27 cellular contexts compared by ENCODE assay signal in the genomic region with DNA sequence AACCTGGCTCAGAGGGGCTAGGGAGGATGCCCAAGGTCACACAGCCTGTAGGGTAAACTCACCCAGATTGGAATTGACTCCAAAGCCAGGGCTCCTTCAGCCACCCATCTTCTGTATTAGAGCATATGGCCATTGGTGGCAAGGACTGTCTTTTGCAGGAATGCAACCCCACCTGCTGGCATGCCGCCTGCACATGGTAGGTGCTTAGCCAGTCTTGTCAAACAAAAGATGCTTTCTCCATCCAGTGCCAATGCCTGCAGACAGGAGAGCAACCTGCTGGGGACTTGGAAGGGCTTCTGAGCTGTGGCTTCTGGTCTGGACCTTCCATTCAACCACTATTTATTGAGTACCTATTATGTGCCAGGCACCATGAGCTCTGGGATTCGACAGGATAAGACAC.
"Had no signal": no experiment of that assay in that cellular context is flagged by ENCODE, and none has a peak within 500 bp of the region (broad histone marks: within the 10 kb centered on the region; RNA-seq: fewer than 3 reads in every experiment).

No MANE protein-coding gene starts in this region.

- H3K27me3 ChIP-seq: ascending aorta, cardiac muscle cell had no signal

- H3K9me3 ChIP-seq: ascending aorta had no signal

- H3K4me1 ChIP-seq: ascending aorta had no signal

- FAIRE-seq: TTC549 had no signal

- DNase-seq: activated B cell treated with CpG ODN at 0.5 μM for 24 hours; activated CD4-positive, alpha-beta memory T cell treated with anti-CD3 and anti-CD28 coated beads for 36 hours; activated CD4-positive, alpha-beta T cell treated with anti-CD3 and anti-CD28 coated beads for 4 hours; activated CD4-positive, alpha-beta T cell treated with anti-CD3 and anti-CD28 coated beads, Interleukin-2, amount 10 ng/mL, durations not matched to agents 24 days and 14 days; activated CD4-positive, alpha-beta T cell treated with anti-CD3 and anti-CD28 coated beads, Interleukin-2, amount 50 U/mL, for 1 hour; activated CD4-positive, alpha-beta T cell treated with anti-CD3 and anti-CD28 coated beads, Interleukin-2, amount 50 U/mL, for 4 hours; activated CD4-positive, CD25-positive, alpha-beta regulatory T cell treated with anti-CD3 and anti-CD28 coated beads, Interleukin-2, amount 50 U/mL, for 72 hours; activated CD8-positive, alpha-beta memory T cell treated with anti-CD3 and anti-CD28 coated beads, Interleukin-2, amount 50 U/mL, for 4 hours; activated CD8-positive, alpha-beta T cell treated with anti-CD3 and anti-CD28 coated beads for 36 hours; activated effector memory CD4-positive, alpha-beta T cell treated with Interleukin-2 at 50 U/mL for 16 hours; activated gamma-delta T cell; activated naive CD4-positive, alpha-beta T cell treated with anti-CD3 and anti-CD28 coated beads, Interleukin-2, amount 10 ng/mL, durations not matched to agents 7 days and 5 days; activated naive CD4-positive, alpha-beta T cell treated with Interleukin-2 at 50 U/mL for 16 hours; activated naive CD8-positive, alpha-beta T cell treated with anti-CD3 and anti-CD28 coated beads, Interleukin-2, amount 10 ng/mL, durations not matched to agents 7 days and 5 days; activated naive CD8-positive, alpha-beta T cell treated with anti-CD3 and anti-CD28 coated beads, Interleukin-2, amount 50 U/mL, for 24 hours; activated T-cell treated with anti-CD3 and anti-CD28 coated beads for 4 hours; activated T-cell treated with anti-CD3 and anti-CD28 coated beads, Interleukin-2, amount 50 U/mL, for 1 hour; activated T-cell treated with anti-CD3 and anti-CD28 coated beads, Interleukin-2, amount 50 U/mL, for 4 hours; amygdala; anterior cingulate cortex; T-helper 1 cell; T-helper 2 cell; T-helper 9 cell had no signal

- H3K4me3 ChIP-seq: ascending aorta, cardiac muscle cell had no signal

- ATAC-seq: activated CD8-positive, alpha-beta T cell treated with anti-CD3 and anti-CD28 coated beads for 36 hours; activated naive CD8-positive, alpha-beta T cell treated with anti-CD3 and anti-CD28 coated beads, Interleukin-2, amount 50 U/mL, for 24 hours; activated T-cell treated with anti-CD3 and anti-CD28 coated beads, Interleukin-2, amount 50 U/mL, for 4 hours had no signal

- H3K36me3 ChIP-seq: cardiac muscle cell had no signal

- H3K27ac ChIP-seq: ascending aorta, cardiac muscle cell, VCaP had no signal
